ENCODE assay signal across 8 cellular contexts in genomic region chr19:49680473-49681351, GRCh38. TPM values are rescaled to one million over a fixed set of nuclear protein-coding genes. Genes with fewer than 3 reads are reported as not detected.
A peak's percentile ranks its signal among the peaks of the same experiment; 100 is the strongest.
DNase-seq lines count a peak whose midpoint lies in the region; ATAC-seq and TF ChIP-seq lines count a peak whose summit lies in the region.

No MANE protein-coding gene starts in this region.

- H3K9me3 Mint-ChIP-seq in dendritic cell treated with granulocyte-macrophage colony-stimulating factor and Interleukin-4, amounts not matched to agents 40 ng/mL and 50 ng/mL, for 4 days: no peaks in the 10 kb centered on the region

- peak overlapping the region; percentile 70 for H3K27ac Mint-ChIP-seq in dendritic cell treated with granulocyte-macrophage colony-stimulating factor and Interleukin-4, amounts not matched to agents 40 ng/mL and 50 ng/mL, for 4 days

- TF ChIP-seq CTCF in lower leg skin (IDR thresholded peaks at IDR 0.05): peak in 2 of 3 donors; percentile 36 to 80

- TF ChIP-seq POLR2A in lower leg skin (IDR thresholded peaks at IDR 0.05): no peak

- CTCF ChIA-PET in HEK293T (lab: Yijun Ruan, JAX): interaction anchor here (0.5 to 1.2 kb wide), 4 partner anchors 16 to 134 kb away, joined by 3 to 4 read pairs (median 4); partner anchors contain the start of genes BCL2L12, IRF3 and RRAS

- peak; percentile 91 for DNase-seq in Ammon's horn (ENCODE audit: low spot score)
- DNase-seq in HEK293T (ENCODE audit: extremely low spot score): peak; percentile 91
- DNase-seq in NCI-H69 (lab: John Stamatoyannopoulos, UW): peak; percentile 96
- DNase-seq in activated CD4-positive, alpha-beta T cell treated with anti-CD3 and anti-CD28 coated beads, Interleukin-2, amount 50 U/mL, for 48 hours: peak; percentile 97
- DNase-seq in lower leg skin (ENCODE audit: low spot score in 2 of 2): peak; percentile 81 to 98
- DNase-seq in stimulated activated CD4-positive, alpha-beta T cell treated with anti-CD3 and anti-CD28 coated beads, Interleukin-4, amount 100 ng/mL, for 48 hours (ENCODE audit: low read depth in 2 of 2): peak; percentile 93 to 98

- ATAC-seq in GM18858 (IDR thresholded peaks at IDR 0.05; ENCODE audit: unreplicated experiment): no peak

- peaks cover 44% of the 10 kb centered on the region for H3K4me1 Mint-ChIP-seq in dendritic cell treated with granulocyte-macrophage colony-stimulating factor and Interleukin-4, amounts not matched to agents 40 ng/mL and 50 ng/mL, for 4 days (ENCODE audit: low read depth)

- peaks cover 75% of the 10 kb centered on the region for H3K36me3 Mint-ChIP-seq in dendritic cell treated with granulocyte-macrophage colony-stimulating factor and Interleukin-4, amounts not matched to agents 40 ng/mL and 50 ng/mL, for 4 days (ENCODE audit: low read depth)

- H3K27me3 Mint-ChIP-seq in dendritic cell treated with granulocyte-macrophage colony-stimulating factor and Interleukin-4, amounts not matched to agents 40 ng/mL and 50 ng/mL, for 4 days: no peaks in the 10 kb centered on the region

- intact Hi-C loops in dendritic cell treated with granulocyte-macrophage colony-stimulating factor and Interleukin-4, amounts not matched to agents 40 ng/mL and 50 ng/mL, for 4 days (cut with micrococcal nuclease): no loop called here
- intact Hi-C loops in lower leg skin (cut with DNase I; ENCODE audit: low total_unique reads): no loop called here

- 32 to 35% methylated on average over 40 of the region's 40 CpGs for WGBS in lower leg skin, 2 donors

- POLR2A ChIA-PET in HEK293T (lab: Yijun Ruan, JAX): interaction anchor here (0.6 kb wide), 1 partner anchor 122 kb away, joined by 3 read pairs; no protein-coding TSS in a partner anchor

- H3K4me3 ChIP-seq in lower leg skin (ENCODE audit: low read depth, poor library complexity, severe bottlenecking): no peak overlapping the region

- no peak overlapping the region for H3K4me3 Mint-ChIP-seq in dendritic cell treated with granulocyte-macrophage colony-stimulating factor and Interleukin-4, amounts not matched to agents 40 ng/mL and 50 ng/mL, for 4 days

TF ChIP-seq in HEK293T, 16 proteins besides CTCF, POLR2A, EP300 and RAD21:
- TF ChIP-seq LEF1 (IDR thresholded peaks at IDR 0.05; ENCODE audit: borderline replicate concordance) (no peak), PKNOX1 (IDR thresholded peaks at IDR 0.05) (no peak), HDGF (IDR thresholded peaks at IDR 0.05; ENCODE audit: borderline replicate concordance) (no peak), ARNT (IDR thresholded peaks at IDR 0.05) (no peak), BHLHE40 (IDR thresholded peaks at IDR 0.05; ENCODE audit: borderline replicate concordance) (no peak), ELF4 (IDR thresholded peaks at IDR 0.05) (no peak), NFRKB (IDR thresholded peaks at IDR 0.05) (no peak), TARDBP (IDR thresholded peaks at IDR 0.05) (no peak), FOXA1 (IDR thresholded peaks at IDR 0.05) (no peak), SP1 (IDR thresholded peaks at IDR 0.05) (no peak), FOXM1 (IDR thresholded peaks at IDR 0.05; ENCODE audit: borderline replicate concordance) (no peak), FOXK2 (IDR thresholded peaks at IDR 0.05) (no peak), SUZ12 (IDR thresholded peaks at IDR 0.05) (no peak), CTBP1 (IDR thresholded peaks at IDR 0.05; ENCODE audit: borderline replicate concordance) (no peak), ZNF384 (IDR thresholded peaks at IDR 0.05) (no peak), L3MBTL2 (conservative IDR thresholded peaks at IDR 0.05) (no peak)

RNA-seq across cellular contexts. Expression of gene PRMT1, which starts 3.6 kb away (rescaled TPM):
- 100 to 1,000 TPM; 102 to 117 (median 108) TPM for total RNA-seq in lower leg skin

RNA-seq across cellular contexts. Expression of gene ADM5, which starts 8.7 kb away (rescaled TPM):
- total RNA-seq in lower leg skin: 1 to 10 TPM in 3 of 4 donors, under 1 TPM in 1; 0.49 to 3.7 (median 3.5) TPM

RNA-seq across cellular contexts. Expression of gene CPT1C, which starts 10.2 kb away (rescaled TPM):
- 1 to 10 TPM in 3 of 4 donors, under 1 TPM in 1; 0.97 to 3.3 (median 1.8) TPM for total RNA-seq in lower leg skin

RNA-seq across cellular contexts. Expression of gene BCL2L12, which starts 15.0 kb away (rescaled TPM):
- 1 to 10 TPM; 6.1 to 9.2 (median 6.6) TPM for total RNA-seq in lower leg skin

RNA-seq across cellular contexts. Expression of gene IRF3, which starts 15.1 kb away (rescaled TPM):
- total RNA-seq in lower leg skin: 100 to 1,000 TPM in 1 of 4 donors, 10 to 100 TPM in 3; 38.7 to 102 (median 74.9) TPM
